ENCODE assay signal across 8 cellular contexts in genomic region chr7:135620980-135621850, GRCh38. TPM values are rescaled to one million over a fixed set of nuclear protein-coding genes. Genes with fewer than 3 reads are reported as not detected.
DNase-seq lines count a peak whose midpoint lies in the region; ATAC-seq, FAIRE-seq and TF ChIP-seq lines count a peak whose summit lies in the region.

No MANE protein-coding gene starts in this region.

- ATAC-seq in right cardiac atrium, result peak; percentile 51 to 57

- no peaks in the 10 kb centered on the region for H3K4me1 ChIP-seq in HEK293 (ENCODE audit: control insufficient read depth, insufficient read depth, low read length)
- peaks cover 6% of the 10 kb centered on the region for H3K4me1 ChIP-seq in astrocyte (ENCODE audit: insufficient read depth, low read length)
- no peaks in the 10 kb centered on the region for H3K4me1 ChIP-seq in right cardiac atrium (ENCODE audit: control insufficient read depth, insufficient read depth, low read length)
- H3K4me1 ChIP-seq in sigmoid colon, result peaks cover 0 to 9% (median 3%) of the 10 kb centered on the region in 4 donors

- peak overlapping the region; percentile 75 for H3K4me2 ChIP-seq in astrocyte (ENCODE audit: low read length)

- H3K4me3 Mint-ChIP-seq in astrocyte (ENCODE audit: unreplicated experiment), result no peak overlapping the region
- no peak overlapping the region for H3K4me3 Mint-ChIP-seq in T-helper 2 cell treated with Interferon-gamma antibody and Interleukin-4, amounts not matched to agents 5 μg/mL and 100 μg/mL, for 36 hours

- H3K4me1 Mint-ChIP-seq in astrocyte (ENCODE audit: low read depth, unreplicated experiment), result no peaks in the 10 kb centered on the region
- peaks cover under 1% of the 10 kb centered on the region for H3K4me1 Mint-ChIP-seq in T-helper 2 cell treated with Interferon-gamma antibody and Interleukin-4, amounts not matched to agents 5 μg/mL and 100 μg/mL, for 36 hours (ENCODE audit: low read depth)

- no peak for TF ChIP-seq CTCF in HEK293 (tag by site-specific recombination; IDR thresholded peaks at IDR 0.05)
- TF ChIP-seq CTCF in astrocyte (IDR thresholded peaks at IDR 0.05; ENCODE audit: insufficient read depth, low read depth, low read length), result peak; percentile 96
- TF ChIP-seq CTCF in sigmoid colon (IDR thresholded peaks at IDR 0.05), result peak; percentile 58 to 85 (median 67)

- peak; percentile 87 for FAIRE-seq in astrocyte (lab: Jason Lieb, UNC)

- H3K4me3 ChIP-seq in HEK293 (ENCODE audit: low read depth, low read length) (no peak overlapping the region), astrocyte (ENCODE audit: insufficient read depth, low read depth, low read length) (no peak overlapping the region), right cardiac atrium (ENCODE audit: low read length) (no peak overlapping the region), sigmoid colon (no peak overlapping the region)

- H3K27me3 Mint-ChIP-seq in astrocyte (ENCODE audit: low read depth, unreplicated experiment), result no peaks in the 10 kb centered on the region
- no peaks in the 10 kb centered on the region for H3K27me3 Mint-ChIP-seq in T-helper 2 cell treated with Interferon-gamma antibody and Interleukin-4, amounts not matched to agents 5 μg/mL and 100 μg/mL, for 36 hours (ENCODE audit: low read depth)

- H2AFZ ChIP-seq in astrocyte (ENCODE audit: low read depth, low read length), result no peak overlapping the region

- CTCF ChIA-PET in HEK293 (lab: Yijun Ruan, JAX), result interaction anchor here (0.6 to 3.5 kb wide), 31 partner anchors 8 to 1297 kb away, joined by 3 to 25 read pairs (median 4); no protein-coding TSS in a partner anchor

- no peaks in the 10 kb centered on the region for H3K36me3 Mint-ChIP-seq in astrocyte (ENCODE audit: low read depth, unreplicated experiment)
- peaks cover 39% of the 10 kb centered on the region for H3K36me3 Mint-ChIP-seq in T-helper 2 cell treated with Interferon-gamma antibody and Interleukin-4, amounts not matched to agents 5 μg/mL and 100 μg/mL, for 36 hours (ENCODE audit: low read depth)

- intact Hi-C loops in right cardiac atrium (cut with DNase I), result no loop called here
- intact Hi-C loops in sigmoid colon (cut with DNase I), result no loop called here

- H3K27me3 ChIP-seq in astrocyte (ENCODE audit: insufficient read depth, low read length) (no peaks in the 10 kb centered on the region), right cardiac atrium (ENCODE audit: control insufficient read depth, insufficient read depth) (no peaks in the 10 kb centered on the region), sigmoid colon (no peaks in the 10 kb centered on the region)

- TF ChIP-seq POLR2A in sigmoid colon (IDR thresholded peaks at IDR 0.05), result no peak

- peak overlapping the region; percentile 34 for H3K27ac Mint-ChIP-seq in astrocyte (ENCODE audit: unreplicated experiment)
- no peak overlapping the region for H3K27ac Mint-ChIP-seq in T-helper 2 cell treated with Interferon-gamma antibody and Interleukin-4, amounts not matched to agents 5 μg/mL and 100 μg/mL, for 36 hours

- POLR2A ChIA-PET in HEK293 (lab: Yijun Ruan, JAX), result interaction anchor here (0.6 kb wide), 1 partner anchor 158 kb away, joined by 5 read pairs; no protein-coding TSS in a partner anchor

- H3K79me2 ChIP-seq in astrocyte (ENCODE audit: insufficient read depth, low read length), result no peaks in the 10 kb centered on the region

- no peaks in the 10 kb centered on the region for H3K9me3 ChIP-seq in HEK293 (ENCODE audit: control insufficient read depth, insufficient read depth, low read depth, low read length)
- no peaks in the 10 kb centered on the region for H3K9me3 ChIP-seq in astrocyte (ENCODE audit: insufficient read depth, low read depth, low read length)
- H3K9me3 ChIP-seq in right cardiac atrium (ENCODE audit: control insufficient read depth, low read length), result no peaks in the 10 kb centered on the region
- no peaks in the 10 kb centered on the region for H3K9me3 ChIP-seq in sigmoid colon

- H3K27ac ChIP-seq in HEK293 (ENCODE audit: extremely low read depth, low read depth, low read length), result no peak overlapping the region
- peak overlapping the region; percentile 52 for H3K27ac ChIP-seq in astrocyte (ENCODE audit: low read depth, low read length)
- H3K27ac ChIP-seq in right cardiac atrium (ENCODE audit: low read length), result no peak overlapping the region
- peak overlapping the region in 2 of 4 donors; percentile 28 to 53 for H3K27ac ChIP-seq in sigmoid colon

- no peaks in the 10 kb centered on the region for H4K20me1 ChIP-seq in astrocyte (ENCODE audit: insufficient read depth, low read length)

- H3K36me3 ChIP-seq in HEK293 (ENCODE audit: control insufficient read depth in 2 of 2, insufficient read depth in 1 of 2, low read length in 2 of 2), result peaks cover 40 to 88% of the 10 kb centered on the region in 2 experiments
- peaks cover 28% of the 10 kb centered on the region for H3K36me3 ChIP-seq in astrocyte (ENCODE audit: insufficient read depth, low read length)
- H3K36me3 ChIP-seq in sigmoid colon, result peaks cover 0 to 82% (median 47%) of the 10 kb centered on the region in 4 donors

- H3K9me3 Mint-ChIP-seq in astrocyte (ENCODE audit: unreplicated experiment), result no peaks in the 10 kb centered on the region
- H3K9me3 Mint-ChIP-seq in T-helper 2 cell treated with Interferon-gamma antibody and Interleukin-4, amounts not matched to agents 5 μg/mL and 100 μg/mL, for 36 hours, result no peaks in the 10 kb centered on the region

- peak overlapping the region; percentile 32 for H3K9ac ChIP-seq in astrocyte (ENCODE audit: low read length)

- no peak for TF ChIP-seq EP300 in sigmoid colon (IDR thresholded peaks at IDR 0.05)

- DNase-seq in DMS 273 (lab: John Stamatoyannopoulos, UW; ENCODE audit: unreplicated experiment) (peak; percentile 84), NCI-H446 treated with DMSO at 0.1 percent for 48 hours (lab: John Stamatoyannopoulos, UW) (peak; percentile 42), astrocyte (ENCODE audit: low read depth) (peak; percentile 82), right cardiac atrium (peak in 1 of 3 donors; percentile 20), sigmoid colon (no peak)
- no peak for DNase-seq in T-helper 2 cell treated with Interferon-gamma antibody and Interleukin-4, amounts not matched to agents 5 μg/mL and 100 μg/mL, for 36 hours (ENCODE audit: low spot score)
- no peak for DNase-seq in stimulated activated CD4-positive, alpha-beta T cell treated with anti-CD3 and anti-CD28 coated beads, Interleukin-1b, Interleukin-23, amount 100 ng/mL, for 48 hours

- 56% methylated on average over 1 of the region's 1 CpG for WGBS in right cardiac atrium
- WGBS in sigmoid colon, 2 donors, result 36 to 78% methylated on average over 1 of the region's 1 CpG

TF ChIP-seq in HEK293, 187 proteins besides CTCF, POLR2A, EP300 and RAD21 (continues in another document):
- TF ChIP-seq KLF7 (tag by site-specific recombination; IDR thresholded peaks at IDR 0.05; ENCODE audit: borderline replicate concordance), result no peak
- no peak for TF ChIP-seq KLF1 (tag by site-specific recombination; IDR thresholded peaks at IDR 0.05)
- TF ChIP-seq ZNF660 (tag by site-specific recombination; IDR thresholded peaks at IDR 0.05), result peak; percentile 63; the same call in 1 of the 2 replicates
- TF ChIP-seq ZNF426 (tag by site-specific recombination; IDR thresholded peaks at IDR 0.05), result 0 out of 2 replicates have a peak, but pooled peaks have one; percentile 7
- no peak for TF ChIP-seq ZNF560 (tag by site-specific recombination; IDR thresholded peaks at IDR 0.05; ENCODE audit: borderline replicate concordance)
- TF ChIP-seq ZNF792 (tag by site-specific recombination; IDR thresholded peaks at IDR 0.05), result no peak
- TF ChIP-seq ZBTB20 (tag by site-specific recombination; IDR thresholded peaks at IDR 0.05), result no peak
- TF ChIP-seq ZNF404 (tag by site-specific recombination; IDR thresholded peaks at IDR 0.05), result no peak
- TF ChIP-seq, protein P1, sequence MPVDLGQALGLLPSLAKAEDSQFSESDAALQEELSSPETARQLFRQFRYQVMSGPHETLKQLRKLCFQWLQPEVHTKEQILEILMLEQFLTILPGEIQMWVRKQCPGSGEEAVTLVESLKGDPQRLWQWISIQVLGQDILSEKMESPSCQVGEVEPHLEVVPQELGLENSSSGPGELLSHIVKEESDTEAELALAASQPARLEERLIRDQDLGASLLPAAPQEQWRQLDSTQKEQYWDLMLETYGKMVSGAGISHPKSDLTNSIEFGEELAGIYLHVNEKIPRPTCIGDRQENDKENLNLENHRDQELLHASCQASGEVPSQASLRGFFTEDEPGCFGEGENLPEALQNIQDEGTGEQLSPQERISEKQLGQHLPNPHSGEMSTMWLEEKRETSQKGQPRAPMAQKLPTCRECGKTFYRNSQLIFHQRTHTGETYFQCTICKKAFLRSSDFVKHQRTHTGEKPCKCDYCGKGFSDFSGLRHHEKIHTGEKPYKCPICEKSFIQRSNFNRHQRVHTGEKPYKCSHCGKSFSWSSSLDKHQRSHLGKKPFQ (tag by site-specific recombination; IDR thresholded peaks at IDR 0.05), result no peak
- no peak for TF ChIP-seq ZNF473 (tag by site-specific recombination; IDR thresholded peaks at IDR 0.05)
- no peak for TF ChIP-seq ZFP41 (tag by site-specific recombination; IDR thresholded peaks at IDR 0.05; ENCODE audit: borderline replicate concordance)
- no peak for TF ChIP-seq WT1 (tag by site-specific recombination; IDR thresholded peaks at IDR 0.05)

RNA-seq across cellular contexts. Expression of gene STMP1, which starts 41.1 kb away (rescaled TPM):
- total RNA-seq in astrocyte (28.1 and 29.7 TPM in 2 replicates), right cardiac atrium (10 to 100 TPM; 27.4 to 30.9 (median 28.7) TPM), sigmoid colon (10 to 100 TPM; 10.2 to 25.0 (median 19.9) TPM)
- polyA plus RNA-seq in right cardiac atrium (30.8 TPM), sigmoid colon (10 to 100 TPM; 23.8 to 56.5 (median 48.8) TPM)

Comparison
In these comparisons a context has a peak if more than half of its experiments do, and no peak if none do; other contexts are left out.
1. DNase-seq: peak in DMS 273 (single experiment), NCI-H446 treated with DMSO at 0.1 percent for 48 hours (single experiment) and astrocyte (single experiment); none in sigmoid colon (single experiment), T-helper 2 cell treated with Interferon-gamma antibody and Interleukin-4, amounts not matched to agents 5 μg/mL and 100 μg/mL, for 36 hours (single experiment) and stimulated activated CD4-positive, alpha-beta T cell treated with anti-CD3 and anti-CD28 coated beads, Interleukin-1b, Interleukin-23, amount 100 ng/mL, for 48 hours (single experiment).